In the genomic region with DNA sequence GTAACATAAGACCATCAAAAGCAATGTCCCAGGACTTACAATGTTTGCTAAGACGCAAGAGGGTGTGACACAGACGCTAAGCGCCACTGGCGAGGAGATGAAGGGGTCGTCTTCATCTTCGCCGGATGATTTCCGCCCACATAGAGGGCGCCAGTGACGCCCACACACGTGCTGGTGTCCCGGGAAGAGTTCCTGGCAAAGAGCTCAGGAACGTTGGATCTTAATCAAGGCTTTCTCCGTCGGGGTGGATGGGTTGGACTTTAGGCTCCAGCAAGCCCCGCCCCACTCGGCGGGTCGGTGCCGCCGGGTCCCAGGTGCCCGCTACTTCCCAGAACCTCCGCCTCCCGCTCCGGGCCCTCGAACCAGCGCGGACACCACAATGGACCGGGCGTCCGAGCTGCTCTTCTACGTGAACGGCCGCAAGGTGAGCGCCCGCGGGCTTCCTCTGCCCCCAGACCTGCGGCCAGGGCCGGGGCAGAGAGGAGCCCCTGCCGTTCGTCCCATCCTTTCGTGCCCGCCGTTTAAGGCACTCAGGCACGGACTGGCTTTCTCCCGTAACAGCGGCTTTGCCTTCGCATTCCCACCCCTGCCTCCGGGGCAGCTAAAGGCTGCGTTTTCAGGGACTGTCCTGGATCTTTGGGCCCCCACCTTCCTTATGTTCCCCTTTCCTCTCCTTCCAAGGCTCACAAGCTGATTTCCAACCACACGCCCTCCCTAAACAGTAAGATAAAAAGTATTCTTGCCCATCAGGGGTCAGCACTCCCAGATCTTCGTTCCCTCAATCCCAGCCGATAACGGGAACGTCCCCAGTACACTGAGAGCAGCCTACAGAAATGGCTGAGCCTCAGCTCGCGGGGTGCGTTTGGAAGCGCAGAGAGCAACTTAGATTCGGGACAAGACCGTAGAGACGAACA, we compare ENCODE assay signal across 1 cellular context.
A peak's percentile ranks its signal among the peaks of the same experiment; 100 is the strongest.
TF ChIP-seq lines count a peak whose summit lies in the region.

A gene (plus strand): TSS at position 285 of the 914 bp plus-strand sequence. CDS start 95 bp downstream, at position 380.

TF ChIP-seq in liver, 16 proteins besides CTCF, POLR2A, EP300 and RAD21 (continued from another document):
- TF ChIP-seq EGR1 (IDR thresholded peaks at IDR 0.05; ENCODE audit: low read depth in 2 of 2) (peak; percentile 85 to 87), YY1 (IDR thresholded peaks at IDR 0.05) (peak; percentile 77)
- TF ChIP-seq, protein P1, sequence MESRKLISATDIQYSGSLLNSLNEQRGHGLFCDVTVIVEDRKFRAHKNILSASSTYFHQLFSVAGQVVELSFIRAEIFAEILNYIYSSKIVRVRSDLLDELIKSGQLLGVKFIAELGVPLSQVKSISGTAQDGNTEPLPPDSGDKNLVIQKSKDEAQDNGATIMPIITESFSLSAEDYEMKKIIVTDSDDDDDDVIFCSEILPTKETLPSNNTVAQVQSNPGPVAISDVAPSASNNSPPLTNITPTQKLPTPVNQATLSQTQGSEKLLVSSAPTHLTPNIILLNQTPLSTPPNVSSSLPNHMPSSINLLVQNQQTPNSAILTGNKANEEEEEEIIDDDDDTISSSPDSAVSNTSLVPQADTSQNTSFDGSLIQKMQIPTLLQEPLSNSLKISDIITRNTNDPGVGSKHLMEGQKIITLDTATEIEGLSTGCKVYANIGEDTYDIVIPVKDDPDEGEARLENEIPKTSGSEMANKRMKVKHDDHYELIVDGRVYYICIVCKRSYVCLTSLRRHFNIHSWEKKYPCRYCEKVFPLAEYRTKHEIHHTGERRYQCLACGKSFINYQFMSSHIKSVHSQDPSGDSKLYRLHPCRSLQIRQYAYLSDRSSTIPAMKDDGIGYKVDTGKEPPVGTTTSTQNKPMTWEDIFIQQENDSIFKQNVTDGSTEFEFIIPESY (IDR thresholded peaks at IDR 0.05) = peak; percentile 55
TF ChIP-seq in liver: peak in this region for 11.
